9 cellular contexts compared by ENCODE assay signal in the genomic region with DNA sequence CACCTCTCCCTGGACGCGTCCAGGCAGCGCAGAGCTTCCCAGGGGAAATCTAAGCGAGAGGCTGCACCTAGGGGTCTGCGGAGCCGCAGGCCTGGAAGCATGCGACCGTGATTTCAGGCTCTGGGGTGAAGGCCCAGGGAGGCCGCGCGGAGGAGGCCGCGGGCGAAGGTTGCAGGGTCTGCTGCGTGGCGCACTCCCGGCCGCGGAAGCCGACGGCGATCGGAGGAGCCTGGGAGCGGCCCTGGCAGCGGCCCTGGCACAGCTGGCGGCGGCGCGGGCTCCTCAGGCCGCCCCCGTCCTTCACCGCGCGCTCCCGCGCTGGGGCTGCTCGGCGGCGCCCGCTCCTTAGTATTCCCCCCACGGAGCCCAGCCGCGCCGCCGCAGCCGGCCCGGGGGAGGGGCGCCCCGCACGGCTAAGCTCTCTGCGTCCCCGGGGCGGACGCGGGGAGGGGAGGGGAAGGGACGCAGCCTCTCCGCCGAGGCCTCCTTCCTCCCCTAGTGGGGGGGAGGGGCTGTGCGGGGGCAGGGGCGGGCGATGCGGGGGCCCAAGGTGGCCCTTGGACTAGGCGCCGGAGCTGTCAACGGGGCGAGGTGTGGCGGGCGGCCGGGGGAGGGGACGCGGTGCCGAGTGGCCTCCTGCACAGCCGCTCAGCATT. TPM values are rescaled to one million over a fixed set of nuclear protein-coding genes. Genes with fewer than 3 reads are reported as not detected.
DNase-seq lines count a peak whose midpoint lies in the region; ATAC-seq and TF ChIP-seq lines count a peak whose summit lies in the region.
"Had no signal": no experiment of that assay in that cellular context is flagged by ENCODE, and none has a peak within 500 bp of the region (broad histone marks: within the 10 kb centered on the region; RNA-seq: fewer than 3 reads in every experiment).

No MANE protein-coding gene starts in this region.

- peak overlapping the region; percentile 87 for H4K91ac ChIP-seq in mesenchymal stem cell (ENCODE audit: low read length)

- H3K36me3 Mint-ChIP-seq in activated CD4-positive, alpha-beta T cell treated with anti-CD3 and anti-CD28 coated beads for 36 hours (ENCODE audit: low read depth): no peaks in the 10 kb centered on the region
- H3K36me3 Mint-ChIP-seq in effector memory CD8-positive, alpha-beta T cell (ENCODE audit: insufficient read depth): no peaks in the 10 kb centered on the region
- H3K36me3 Mint-ChIP-seq in immature natural killer cell: no peaks in the 10 kb centered on the region

- H3K9me3 ChIP-seq in mesenchymal stem cell (ENCODE audit: control insufficient read depth, low read length) (no peaks in the 10 kb centered on the region), thyroid gland (no peaks in the 10 kb centered on the region)

- TF ChIP-seq CTCF in thyroid gland (IDR thresholded peaks at IDR 0.05): no peak

- peak overlapping the region; percentile 81 to 95 for H3K18ac ChIP-seq in mesenchymal stem cell (ENCODE audit: low read depth in 1 of 2, low read length in 2 of 2)

- H3K4me2 ChIP-seq in mesenchymal stem cell (ENCODE audit: low read length, poor library complexity, severe bottlenecking): peak overlapping the region; percentile 83

- H3K9me3 Mint-ChIP-seq in activated CD4-positive, alpha-beta T cell treated with anti-CD3 and anti-CD28 coated beads for 36 hours (ENCODE audit: low read depth): no peaks in the 10 kb centered on the region
- no peaks in the 10 kb centered on the region for H3K9me3 Mint-ChIP-seq in effector memory CD8-positive, alpha-beta T cell
- no peaks in the 10 kb centered on the region for H3K9me3 Mint-ChIP-seq in immature natural killer cell

- H3K27me3 Mint-ChIP-seq in activated CD4-positive, alpha-beta T cell treated with anti-CD3 and anti-CD28 coated beads for 36 hours: peaks cover 15% of the 10 kb centered on the region
- peaks cover 34 to 59% of the 10 kb centered on the region in 2 donors for H3K27me3 Mint-ChIP-seq in effector memory CD8-positive, alpha-beta T cell
- H3K27me3 Mint-ChIP-seq in immature natural killer cell (ENCODE audit: low read depth in 3 of 3): peaks cover 8 to 12% (median 8%) of the 10 kb centered on the region in 3 donors

- H3K23ac ChIP-seq in mesenchymal stem cell (ENCODE audit: low read length in 2 of 2): peak overlapping the region in 1 of 2 experiments; percentile 10

- H3K4me1 Mint-ChIP-seq in activated CD4-positive, alpha-beta T cell treated with anti-CD3 and anti-CD28 coated beads for 36 hours: peaks cover 4% of the 10 kb centered on the region
- H3K4me1 Mint-ChIP-seq in effector memory CD8-positive, alpha-beta T cell (ENCODE audit: low read depth in 2 of 2): peaks cover 5 to 8% of the 10 kb centered on the region in 2 donors
- peaks cover 4 to 6% of the 10 kb centered on the region in 2 donors for H3K4me1 Mint-ChIP-seq in immature natural killer cell

- CTCF ChIA-PET in activated CD4-positive, alpha-beta T cell treated with anti-CD3 and anti-CD28 coated beads for 36 hours (lab: Charles Lee): interaction anchor here (1.0 to 1.2 kb wide), 3 partner anchors 23 to 195 kb away, joined by 3 to 5 read pairs (median 3); no protein-coding TSS in a partner anchor

- no peak overlapping the region for H2BK5ac ChIP-seq in mesenchymal stem cell (ENCODE audit: low read depth, low read length, poor library complexity, severe bottlenecking)

- peaks cover 7 to 19% of the 10 kb centered on the region in 2 experiments for H3K36me3 ChIP-seq in mesenchymal stem cell (ENCODE audit: control insufficient read depth in 1 of 2, insufficient read depth in 2 of 2, low read depth in 1 of 2, low read length in 2 of 2)
- no peaks in the 10 kb centered on the region for H3K36me3 ChIP-seq in thyroid gland

- peak overlapping the region; percentile 97 for H4K8ac ChIP-seq in mesenchymal stem cell (ENCODE audit: low read length)

- WGBS in mesenchymal stem cell: 5% methylated on average over 49 of the region's 73 CpGs
- 0 to 16% methylated on average over 5 to 11 of the region's 73 CpGs for WGBS in thyroid gland, 2 donors

- TF ChIP-seq POLR2A in thyroid gland (IDR thresholded peaks at IDR 0.05): no peak

- peak overlapping the region; percentile 8 for H2BK15ac ChIP-seq in mesenchymal stem cell (ENCODE audit: low read depth, poor library complexity, severe bottlenecking)

- H3K27ac ChIP-seq in mesenchymal stem cell (ENCODE audit: low read length, poor library complexity, severe bottlenecking) (no peak overlapping the region), thyroid gland (peak overlapping the region in 2 of 3 donors; percentile 9 to 50)

- peak overlapping the region; percentile 56 for H2AFZ ChIP-seq in mesenchymal stem cell (ENCODE audit: low read depth, low read length)

- peak overlapping the region; percentile 53 to 89 for H3K4me3 ChIP-seq in mesenchymal stem cell (ENCODE audit: insufficient read depth in 1 of 2, low read depth in 1 of 2, low read length in 2 of 2)
- peak overlapping the region in 2 of 3 donors; percentile 30 to 51 for H3K4me3 ChIP-seq in thyroid gland (replicated peaks in 1 of 3)

- H3K4me1 ChIP-seq in mesenchymal stem cell (ENCODE audit: control insufficient read depth, insufficient read depth, low read depth, low read length) (peaks cover 21% of the 10 kb centered on the region), thyroid gland (peaks cover 5 to 11% of the 10 kb centered on the region in 2 donors)

- no peaks in the 10 kb centered on the region for H3K79me1 ChIP-seq in mesenchymal stem cell (replicated peaks; ENCODE audit: low read length, poor library complexity, severe bottlenecking)

- H3K27me3 ChIP-seq in mesenchymal stem cell (ENCODE audit: control insufficient read depth in 1 of 2, insufficient read depth in 1 of 2, low read length in 2 of 2) (peaks cover 7 to 15% of the 10 kb centered on the region in 2 experiments), thyroid gland (no peaks in the 10 kb centered on the region)

- intact Hi-C loops in activated CD4-positive, alpha-beta T cell treated with anti-CD3 and anti-CD28 coated beads for 36 hours (cut with DNase I, micrococcal nuclease): no loop called here
- intact Hi-C loops in thyroid gland (cut with DNase I): no loop called here

- H3K9ac ChIP-seq in mesenchymal stem cell (ENCODE audit: low read length): peak overlapping the region; percentile 92

- peak overlapping the region; percentile 43 for H3K4me3 Mint-ChIP-seq in activated CD4-positive, alpha-beta T cell treated with anti-CD3 and anti-CD28 coated beads for 36 hours
- peak overlapping the region; percentile 20 to 44 for H3K4me3 Mint-ChIP-seq in effector memory CD8-positive, alpha-beta T cell
- H3K4me3 Mint-ChIP-seq in immature natural killer cell: peak overlapping the region in 2 of 5 donors; percentile 27 to 42

- H2AK5ac ChIP-seq in mesenchymal stem cell (ENCODE audit: low read length, severe bottlenecking): no peak overlapping the region

- H2BK120ac ChIP-seq in mesenchymal stem cell (ENCODE audit: low read depth, low read length): peak overlapping the region; percentile 92

- peak overlapping the region; percentile 57 to 64 for H3K4ac ChIP-seq in mesenchymal stem cell (ENCODE audit: low read depth in 1 of 2, low read length in 2 of 2)

- peak; percentile 30 for DNase-seq in activated CD4-positive, alpha-beta T cell treated with anti-CD3 and anti-CD28 coated beads for 36 hours
- DNase-seq in activated CD4-positive, alpha-beta T cell treated with anti-CD3 and anti-CD28 coated beads for 1 hour: no peak
- DNase-seq in effector memory CD8-positive, alpha-beta T cell: no peak
- DNase-seq in mesenchymal stem cell (peak; percentile 23), thyroid gland (peak in 1 of 2 donors; percentile 29), OCI-M1 (lab: John Stamatoyannopoulos, UW) (no peak), immature natural killer cell (no peak)
- DNase-seq: Kasumi-1 had no signal

- H2BK12ac ChIP-seq in mesenchymal stem cell (ENCODE audit: low read length in 2 of 2): peak overlapping the region; percentile 49 to 70

- ATAC-seq in activated CD4-positive, alpha-beta T cell treated with anti-CD3 and anti-CD28 coated beads for 36 hours: peak; percentile 58
- no peak for ATAC-seq in effector memory CD8-positive, alpha-beta T cell (replicated peaks)
- ATAC-seq in GM19035 (IDR thresholded peaks at IDR 0.05; ENCODE audit: unreplicated experiment): no peak

- H3K27ac Mint-ChIP-seq in activated CD4-positive, alpha-beta T cell treated with anti-CD3 and anti-CD28 coated beads for 36 hours: no peak overlapping the region
- H3K27ac Mint-ChIP-seq in effector memory CD8-positive, alpha-beta T cell: peak overlapping the region in 1 of 2 donors; percentile 58
- no peak overlapping the region for H3K27ac Mint-ChIP-seq in immature natural killer cell

- H3K14ac ChIP-seq in mesenchymal stem cell (ENCODE audit: low read length in 2 of 2): peak overlapping the region in 1 of 2 experiments; percentile 68

- POLR2A ChIA-PET in activated CD4-positive, alpha-beta T cell treated with anti-CD3 and anti-CD28 coated beads for 36 hours (lab: Charles Lee): no interaction called here

RNA-seq across cellular contexts. Expression of a gene that starts 21.9 kb away (rescaled TPM):
- total RNA-seq in activated CD4-positive, alpha-beta T cell treated with anti-CD3 and anti-CD28 coated beads for 36 hours: not detected
- 2.3 TPM for polyA plus RNA-seq in mesenchymal stem cell (2013, experiment 1 of 2)
- polyA plus RNA-seq in mesenchymal stem cell (2013, experiment 2 of 2): 2.2 TPM
- total RNA-seq in thyroid gland: 1 to 10 TPM in 2 of 4 donors, under 1 TPM in 2; 0.46 to 2.7 (median 1.1) TPM
- 1 to 10 TPM in 1 of 3 donors, not detected in 2; 3.0 TPM for polyA plus RNA-seq in immature natural killer cell

Comparison
In these comparisons a context has a peak if more than half of its experiments do, and no peak if none do; other contexts are left out.
1. DNase-seq: peak in activated CD4-positive, alpha-beta T cell treated with anti-CD3 and anti-CD28 coated beads for 36 hours (single experiment) and mesenchymal stem cell (single experiment); none in activated CD4-positive, alpha-beta T cell treated with anti-CD3 and anti-CD28 coated beads for 1 hour (single experiment), effector memory CD8-positive, alpha-beta T cell (0 of 3), OCI-M1 (single experiment) and immature natural killer cell (0 of 3).